Comparison of ENCODE assay signal across 24 cellular contexts in genomic region chr2:10172033-10172865, GRCh38. TPM values are rescaled to one million over a fixed set of nuclear protein-coding genes. Genes with fewer than 3 reads are reported as not detected.
"Had no signal": no experiment of that assay in that cellular context is flagged by ENCODE, and none has a peak within 500 bp of the region (broad histone marks: within the 10 kb centered on the region; RNA-seq: fewer than 3 reads in every experiment).

No MANE protein-coding gene starts in this region.

- H3K4me3 ChIP-seq: body of pancreas, coronary artery, right atrium auricular region, tibial nerve had no signal

- FAIRE-seq: endometrium, frontal cortex had no signal

- H3K9me3 Mint-ChIP-seq: activated CD4-positive, alpha-beta T cell treated with anti-CD3 and anti-CD28 coated beads, Interleukin-2, amount 10 ng/mL, durations not matched to agents 7 days and 5 days; activated naive CD8-positive, alpha-beta T cell treated with anti-CD3 and anti-CD28 coated beads, Interleukin-2, amount 10 ng/mL, durations not matched to agents 7 days and 5 days; activated T-cell treated with anti-CD3 and anti-CD28 coated beads, Interleukin-2, amount 50 U/mL, for 24 hours; activated T-helper 2 cell treated with anti-CD3 and anti-CD28 coated beads, Interferon-gamma antibody, Interleukin-2, Interleukin-4, amounts not matched to agents 10 μg/mL and 5 μg/mL and 100 μg/mL, durations not matched to agents 14 hours and 24 hours and 36 hours; central memory CD8-positive, alpha-beta T cell; immature natural killer cell; memory B cell; naive thymus-derived CD8-positive, alpha-beta T cell; stimulated activated naive CD8-positive, alpha-beta T cell treated with anti-CD3 and anti-CD28 coated beads, Interleukin-15, Interleukin-2, amounts not matched to agents 100 ng/mL and 50 ng/mL, for 24 hours; T-helper 1 cell treated with Interleukin-12 subunit alpha and Interleukin-12 subunit beta and Interleukin-4 antibody, amounts not matched to agents 30 μg/mL and 1 μg/mL, for 36 hours had no signal

- H3K27ac Mint-ChIP-seq: activated CD8-positive, alpha-beta T cell treated with anti-CD3 and anti-CD28 coated beads, Interleukin-2, amount 10 ng/mL, durations not matched to agents 7 days and 5 days; activated naive CD8-positive, alpha-beta T cell treated with anti-CD3 and anti-CD28 coated beads, Interleukin-2, amount 10 ng/mL, durations not matched to agents 7 days and 5 days; activated T-cell treated with anti-CD3 and anti-CD28 coated beads, Interleukin-2, amount 50 U/mL, for 24 hours; activated T-helper 2 cell treated with anti-CD3 and anti-CD28 coated beads, Interferon-gamma antibody, Interleukin-2, Interleukin-4, amounts not matched to agents 10 μg/mL and 5 μg/mL and 100 μg/mL, durations not matched to agents 14 hours and 24 hours and 36 hours; immature natural killer cell; memory B cell; naive thymus-derived CD8-positive, alpha-beta T cell; progenitor cell of endocrine pancreas; stimulated activated naive CD8-positive, alpha-beta T cell treated with anti-CD3 and anti-CD28 coated beads, Interleukin-15, Interleukin-2, amounts not matched to agents 100 ng/mL and 50 ng/mL, for 24 hours; T-helper 1 cell treated with Interleukin-12 subunit alpha and Interleukin-12 subunit beta and Interleukin-4 antibody, amounts not matched to agents 30 μg/mL and 1 μg/mL, for 36 hours had no signal

- H3K27ac ChIP-seq: body of pancreas, coronary artery, right atrium auricular region had no signal

- H3K27me3 Mint-ChIP-seq: activated CD4-positive, alpha-beta T cell treated with anti-CD3 and anti-CD28 coated beads, Interleukin-2, amount 10 ng/mL, durations not matched to agents 7 days and 5 days; activated naive CD8-positive, alpha-beta T cell treated with anti-CD3 and anti-CD28 coated beads, Interleukin-2, amount 10 ng/mL, durations not matched to agents 7 days and 5 days; activated T-cell treated with anti-CD3 and anti-CD28 coated beads, Interleukin-2, amount 50 U/mL, for 24 hours; central memory CD8-positive, alpha-beta T cell; memory B cell; naive thymus-derived CD8-positive, alpha-beta T cell; progenitor cell of endocrine pancreas; stimulated activated naive CD8-positive, alpha-beta T cell treated with anti-CD3 and anti-CD28 coated beads, Interleukin-15, Interleukin-2, amounts not matched to agents 100 ng/mL and 50 ng/mL, for 24 hours had no signal

- H3K4me1 ChIP-seq: right atrium auricular region had no signal

- DNase-seq: activated CD4-positive, alpha-beta T cell treated with anti-CD3 and anti-CD28 coated beads, Interleukin-2, amount 10 ng/mL, durations not matched to agents 7 days and 5 days; activated CD8-positive, alpha-beta T cell treated with anti-CD3 and anti-CD28 coated beads, Interleukin-2, amount 10 ng/mL, durations not matched to agents 7 days and 5 days; activated naive CD4-positive, alpha-beta T cell treated with Interleukin-2 at 50 U/mL for 16 hours; activated naive CD8-positive, alpha-beta T cell treated with anti-CD3 and anti-CD28 coated beads, Interleukin-2, amount 10 ng/mL, durations not matched to agents 7 days and 5 days; activated T-cell treated with anti-CD3 and anti-CD28 coated beads, Interleukin-2, amount 50 U/mL, for 24 hours; body of pancreas; erythroblast; head of caudate nucleus; immature natural killer cell; nucleus accumbens; stimulated activated CD4-positive, alpha-beta T cell treated with anti-CD3 and anti-CD28 coated beads, Interleukin-2, amount 100 ng/mL, for 24 hours had no signal

- H3K36me3 ChIP-seq: right atrium auricular region, tibial nerve had no signal

- ATAC-seq: activated CD4-positive, CD25-positive, alpha-beta regulatory T cell treated with anti-CD3 and anti-CD28 coated beads, Interleukin-2, amount 50 U/mL, for 24 hours; activated CD8-positive, alpha-beta T cell treated with anti-CD3 and anti-CD28 coated beads, Interleukin-2, amount 10 ng/mL, durations not matched to agents 7 days and 5 days; body of pancreas; naive thymus-derived CD8-positive, alpha-beta T cell had no signal

- H3K27me3 ChIP-seq: body of pancreas, right atrium auricular region, tibial nerve had no signal

- H3K9me3 ChIP-seq: body of pancreas, right atrium auricular region, tibial nerve had no signal

- H3K4me3 Mint-ChIP-seq: activated CD4-positive, alpha-beta T cell treated with anti-CD3 and anti-CD28 coated beads, Interleukin-2, amount 10 ng/mL, durations not matched to agents 7 days and 5 days; activated CD8-positive, alpha-beta T cell treated with anti-CD3 and anti-CD28 coated beads, Interleukin-2, amount 10 ng/mL, durations not matched to agents 7 days and 5 days; activated naive CD8-positive, alpha-beta T cell treated with anti-CD3 and anti-CD28 coated beads, Interleukin-2, amount 10 ng/mL, durations not matched to agents 7 days and 5 days; activated T-cell treated with anti-CD3 and anti-CD28 coated beads, Interleukin-2, amount 50 U/mL, for 24 hours; central memory CD8-positive, alpha-beta T cell; immature natural killer cell; memory B cell; naive thymus-derived CD8-positive, alpha-beta T cell; stimulated activated naive CD8-positive, alpha-beta T cell treated with anti-CD3 and anti-CD28 coated beads, Interleukin-15, Interleukin-2, amounts not matched to agents 100 ng/mL and 50 ng/mL, for 24 hours; T-helper 1 cell treated with Interleukin-12 subunit alpha and Interleukin-12 subunit beta and Interleukin-4 antibody, amounts not matched to agents 30 μg/mL and 1 μg/mL, for 36 hours had no signal

- H3K4me1 Mint-ChIP-seq: activated CD4-positive, alpha-beta T cell treated with anti-CD3 and anti-CD28 coated beads, Interleukin-2, amount 10 ng/mL, durations not matched to agents 7 days and 5 days; central memory CD8-positive, alpha-beta T cell; immature natural killer cell; memory B cell; naive thymus-derived CD8-positive, alpha-beta T cell had no signal

- H3K36me3 Mint-ChIP-seq: memory B cell; naive thymus-derived CD8-positive, alpha-beta T cell had no signal

RNA-seq across cellular contexts. Expression of gene RRM2, which starts 49.7 kb away (rescaled TPM):
- total RNA-seq: body of pancreas had no signal
